Comparison of ENCODE assay signal across 1 cellular context in the genomic region with DNA sequence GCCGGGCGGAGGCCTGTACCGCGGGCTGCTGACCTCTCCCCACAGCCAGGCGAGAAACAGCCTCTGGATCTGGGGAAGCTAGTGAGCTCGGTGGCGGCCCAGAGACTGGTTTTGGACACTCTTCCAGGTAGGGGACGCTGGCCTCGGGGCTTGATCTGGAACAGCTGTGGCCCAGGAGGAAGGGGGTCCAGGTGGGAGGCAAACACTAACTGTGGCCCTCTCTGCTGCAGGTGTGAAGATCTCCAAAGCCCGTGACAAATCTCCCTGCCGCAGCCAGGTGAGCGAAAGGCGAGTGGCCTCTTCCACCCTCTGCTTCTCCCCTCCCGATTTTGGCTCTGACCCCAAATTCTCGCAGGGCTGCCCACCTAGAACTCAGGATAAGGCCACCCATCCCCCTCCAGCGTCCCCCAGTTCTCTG.
A peak's percentile ranks its signal among the peaks of the same experiment; 100 is the strongest.
TF ChIP-seq lines count a peak whose summit lies in the region.

No MANE protein-coding gene starts in this region.

TF ChIP-seq in K562, 482 proteins besides CTCF, POLR2A, EP300 and RAD21:
- TF ChIP-seq PHF8 (IDR thresholded peaks at IDR 0.05; ENCODE audit: borderline replicate concordance, low read length) (peak; percentile 38; the same call in 1 of the 2 replicates), ZFX (CRISPR knock-in tag; IDR thresholded peaks at IDR 0.05) (peak; percentile 51; the same call in 1 of the 2 replicates), GABPA (tag; conservative IDR thresholded peaks at IDR 0.05; ENCODE audit: low read depth) (peak; percentile 41; the same call in 1 of the 2 replicates), SIN3A (IDR thresholded peaks at IDR 0.05; ENCODE audit: borderline replicate concordance in 2 of 2, control insufficient read depth in 1 of 2, low read depth in 2 of 2, low read length in 2 of 2) (peak in 1 of 2 experiments; percentile 5; a peak in 1 of 4 replicates), RBFOX2 (IDR thresholded peaks at IDR 0.05; ENCODE audit: low read depth, low read length) (peak; percentile 11; the same call in 1 of the 2 replicates), ZNF316 (IDR thresholded peaks at IDR 0.05) (no peak)
- TF ChIP-seq, protein P1, sequence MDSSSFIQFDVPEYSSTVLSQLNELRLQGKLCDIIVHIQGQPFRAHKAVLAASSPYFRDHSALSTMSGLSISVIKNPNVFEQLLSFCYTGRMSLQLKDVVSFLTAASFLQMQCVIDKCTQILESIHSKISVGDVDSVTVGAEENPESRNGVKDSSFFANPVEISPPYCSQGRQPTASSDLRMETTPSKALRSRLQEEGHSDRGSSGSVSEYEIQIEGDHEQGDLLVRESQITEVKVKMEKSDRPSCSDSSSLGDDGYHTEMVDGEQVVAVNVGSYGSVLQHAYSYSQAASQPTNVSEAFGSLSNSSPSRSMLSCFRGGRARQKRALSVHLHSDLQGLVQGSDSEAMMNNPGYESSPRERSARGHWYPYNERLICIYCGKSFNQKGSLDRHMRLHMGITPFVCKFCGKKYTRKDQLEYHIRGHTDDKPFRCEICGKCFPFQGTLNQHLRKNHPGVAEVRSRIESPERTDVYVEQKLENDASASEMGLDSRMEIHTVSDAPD (CRISPR knock-in tag; IDR thresholded peaks at IDR 0.05): no peak
- TF ChIP-seq, protein P2, sequence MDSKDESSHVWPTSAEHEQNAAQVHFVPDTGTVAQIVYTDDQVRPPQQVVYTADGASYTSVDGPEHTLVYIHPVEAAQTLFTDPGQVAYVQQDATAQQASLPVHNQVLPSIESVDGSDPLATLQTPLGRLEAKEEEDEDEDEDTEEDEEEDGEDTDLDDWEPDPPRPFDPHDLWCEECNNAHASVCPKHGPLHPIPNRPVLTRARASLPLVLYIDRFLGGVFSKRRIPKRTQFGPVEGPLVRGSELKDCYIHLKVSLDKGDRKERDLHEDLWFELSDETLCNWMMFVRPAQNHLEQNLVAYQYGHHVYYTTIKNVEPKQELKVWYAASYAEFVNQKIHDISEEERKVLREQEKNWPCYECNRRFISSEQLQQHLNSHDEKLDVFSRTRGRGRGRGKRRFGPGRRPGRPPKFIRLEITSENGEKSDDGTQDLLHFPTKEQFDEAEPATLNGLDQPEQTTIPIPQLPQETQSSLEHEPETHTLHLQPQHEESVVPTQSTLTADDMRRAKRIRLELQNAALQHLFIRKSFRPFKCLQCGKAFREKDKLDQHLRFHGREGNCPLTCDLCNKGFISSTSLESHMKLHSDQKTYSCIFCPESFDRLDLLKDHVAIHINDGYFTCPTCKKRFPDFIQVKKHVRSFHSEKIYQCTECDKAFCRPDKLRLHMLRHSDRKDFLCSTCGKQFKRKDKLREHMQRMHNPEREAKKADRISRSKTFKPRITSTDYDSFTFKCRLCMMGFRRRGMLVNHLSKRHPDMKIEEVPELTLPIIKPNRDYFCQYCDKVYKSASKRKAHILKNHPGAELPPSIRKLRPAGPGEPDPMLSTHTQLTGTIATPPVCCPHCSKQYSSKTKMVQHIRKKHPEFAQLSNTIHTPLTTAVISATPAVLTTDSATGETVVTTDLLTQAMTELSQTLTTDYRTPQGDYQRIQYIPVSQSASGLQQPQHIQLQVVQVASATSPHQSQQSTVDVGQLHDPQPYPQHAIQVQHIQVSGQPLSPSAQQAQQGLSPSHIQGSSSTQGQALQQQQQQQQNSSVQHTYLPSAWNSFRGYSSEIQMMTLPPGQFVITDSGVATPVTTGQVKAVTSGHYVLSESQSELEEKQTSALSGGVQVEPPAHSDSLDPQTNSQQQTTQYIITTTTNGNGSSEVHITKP (IDR thresholded peaks at IDR 0.05; ENCODE audit: partially characterized antibody): peak; percentile 27
- TF ChIP-seq, protein P3, sequence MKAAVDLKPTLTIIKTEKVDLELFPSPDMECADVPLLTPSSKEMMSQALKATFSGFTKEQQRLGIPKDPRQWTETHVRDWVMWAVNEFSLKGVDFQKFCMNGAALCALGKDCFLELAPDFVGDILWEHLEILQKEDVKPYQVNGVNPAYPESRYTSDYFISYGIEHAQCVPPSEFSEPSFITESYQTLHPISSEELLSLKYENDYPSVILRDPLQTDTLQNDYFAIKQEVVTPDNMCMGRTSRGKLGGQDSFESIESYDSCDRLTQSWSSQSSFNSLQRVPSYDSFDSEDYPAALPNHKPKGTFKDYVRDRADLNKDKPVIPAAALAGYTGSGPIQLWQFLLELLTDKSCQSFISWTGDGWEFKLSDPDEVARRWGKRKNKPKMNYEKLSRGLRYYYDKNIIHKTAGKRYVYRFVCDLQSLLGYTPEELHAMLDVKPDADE (conservative IDR thresholded peaks at IDR 0.05; ENCODE audit: control insufficient read depth, low read depth, low read length): 0 out of 2 replicates have a peak, but pooled peaks have one; percentile 9
TF ChIP-seq in K562: peak in this region for 7.
